ENCODE assay signal across 24 cellular contexts in genomic region chr22:36971726-36972125, GRCh38. TPM values are rescaled to one million over a fixed set of nuclear protein-coding genes. Genes with fewer than 3 reads are reported as not detected.
A peak's percentile ranks its signal among the peaks of the same experiment; 100 is the strongest.
DNase-seq lines count a peak whose midpoint lies in the region; ATAC-seq and TF ChIP-seq lines count a peak whose summit lies in the region.
"Had no signal": no experiment of that assay in that cellular context is flagged by ENCODE, and none has a peak within 500 bp of the region (broad histone marks: within the 10 kb centered on the region; RNA-seq: fewer than 3 reads in every experiment).

No MANE protein-coding gene starts in this region.

- no peak overlapping the region for H3K4me3 Mint-ChIP-seq in activated CD4-positive, alpha-beta T cell treated with anti-CD3 and anti-CD28 coated beads for 36 hours
- no peak overlapping the region for H3K4me3 Mint-ChIP-seq in CD4-positive, alpha-beta T cell
- H3K4me3 Mint-ChIP-seq: CD14-positive monocyte; CD4-positive, alpha-beta memory T cell; HFFc6 had no signal

- H3K36me3 Mint-ChIP-seq in activated CD4-positive, alpha-beta T cell treated with anti-CD3 and anti-CD28 coated beads for 36 hours (ENCODE audit: low read depth): no peaks in the 10 kb centered on the region
- no peaks in the 10 kb centered on the region for H3K36me3 Mint-ChIP-seq in CD4-positive, alpha-beta T cell (ENCODE audit: low read depth)
- H3K36me3 Mint-ChIP-seq: CD14-positive monocyte; CD4-positive, alpha-beta memory T cell had no signal

- ATAC-seq in activated CD4-positive, alpha-beta T cell treated with anti-CD3 and anti-CD28 coated beads for 36 hours: no peak
- no peak for ATAC-seq in CD4-positive, alpha-beta T cell (ENCODE audit: poor library complexity)
- ATAC-seq: A549 had no signal

- peak; percentile 16 for DNase-seq in mesenteric fat pad (ENCODE audit: low spot score)
- peak; percentile 26 for DNase-seq in posterior vena cava (ENCODE audit: low spot score)
- DNase-seq in sigmoid colon: no peak
- no peak for DNase-seq in KBM-7
- no peak for DNase-seq in NCI-H2107 treated with DMSO at 0.1 percent for 48 hours (lab: John Stamatoyannopoulos, UW; ENCODE audit: unreplicated experiment)
- DNase-seq in activated CD4-positive, alpha-beta T cell treated with anti-CD3 and anti-CD28 coated beads for 36 hours: no peak
- no peak for DNase-seq in CD4-positive, alpha-beta T cell
- DNase-seq: 8988T; ACHN; AML-193; BE2C; Calu3; CD4-positive, alpha-beta memory T cell; COR-L47; DMS53; DMS79 treated with DMSO at 0.1 percent for 48 hours; GOT3; HFFc6 had no signal

- CTCF ChIA-PET in activated CD4-positive, alpha-beta T cell treated with anti-CD3 and anti-CD28 coated beads for 36 hours (lab: Charles Lee): interaction anchor here (0.6 to 1.4 kb wide), 3 partner anchors 115 to 485 kb away, joined by 3 to 5 read pairs (median 5); no protein-coding TSS in a partner anchor
- CTCF ChIA-PET in CD4-positive, alpha-beta T cell (lab: Charles Lee): no interaction called here

- 37 to 67% methylated on average over 9 of the region's 9 CpGs for WGBS in sigmoid colon, 2 donors

- no peak overlapping the region for H3K4me3 ChIP-seq in sigmoid colon
- H3K4me3 ChIP-seq: A549; BLaER1 treated with 17β-estradiol and CSF1 and Interleukin-3, amounts not matched to agents 10 nM and 100 nM; HAP-1 had no signal

- H3K27me3 ChIP-seq in sigmoid colon: no peaks in the 10 kb centered on the region
- H3K27me3 ChIP-seq in CD4-positive, alpha-beta T cell (ENCODE audit: control insufficient read depth, insufficient read depth, low read length): no peaks in the 10 kb centered on the region
- H3K27me3 ChIP-seq: BLaER1 treated with 17β-estradiol and CSF1 and Interleukin-3, amounts not matched to agents 10 nM and 100 nM had no signal

- TF ChIP-seq POLR2A in sigmoid colon (IDR thresholded peaks at IDR 0.05): no peak

- no peaks in the 10 kb centered on the region for H3K9me3 ChIP-seq in sigmoid colon
- no peaks in the 10 kb centered on the region for H3K9me3 ChIP-seq in CD4-positive, alpha-beta T cell (ENCODE audit: control insufficient read depth, low read length)
- H3K9me3 ChIP-seq: A549; BE2C; BLaER1 treated with 17β-estradiol and CSF1 and Interleukin-3, amounts not matched to agents 10 nM and 100 nM; HAP-1 had no signal

- H3K36me3 ChIP-seq in sigmoid colon: no peaks in the 10 kb centered on the region
- H3K36me3 ChIP-seq: BE2C; BLaER1 treated with 17β-estradiol and CSF1 and Interleukin-3, amounts not matched to agents 10 nM and 100 nM; HAP-1 had no signal

- no peaks in the 10 kb centered on the region for H3K9me3 Mint-ChIP-seq in activated CD4-positive, alpha-beta T cell treated with anti-CD3 and anti-CD28 coated beads for 36 hours (ENCODE audit: low read depth)
- H3K9me3 Mint-ChIP-seq in CD4-positive, alpha-beta T cell: no peaks in the 10 kb centered on the region
- H3K9me3 Mint-ChIP-seq: CD4-positive, alpha-beta memory T cell; HFFc6 had no signal

- H3K4me1 Mint-ChIP-seq in activated CD4-positive, alpha-beta T cell treated with anti-CD3 and anti-CD28 coated beads for 36 hours: no peaks in the 10 kb centered on the region
- no peaks in the 10 kb centered on the region for H3K4me1 Mint-ChIP-seq in CD4-positive, alpha-beta T cell (ENCODE audit: low read depth)
- H3K4me1 Mint-ChIP-seq: CD4-positive, alpha-beta memory T cell had no signal

- no peak for TF ChIP-seq EP300 in sigmoid colon (IDR thresholded peaks at IDR 0.05)

- POLR2A ChIA-PET in activated CD4-positive, alpha-beta T cell treated with anti-CD3 and anti-CD28 coated beads for 36 hours (lab: Charles Lee): interaction anchor here (0.6 kb wide), 1 partner anchor 466 kb away, joined by 6 read pairs; no protein-coding TSS in a partner anchor
- POLR2A ChIA-PET in CD4-positive, alpha-beta T cell (lab: Charles Lee): no interaction called here

- no peak for TF ChIP-seq CTCF in VCaP (conservative IDR thresholded peaks at IDR 0.05)
- no peak for TF ChIP-seq CTCF in sigmoid colon (IDR thresholded peaks at IDR 0.05)
- no peak for TF ChIP-seq CTCF in CD4-positive, alpha-beta T cell (IDR thresholded peaks at IDR 0.05)

- peak overlapping the region; percentile 57 for H3K27ac ChIP-seq in VCaP
- H3K27ac ChIP-seq in sigmoid colon: peak overlapping the region in 3 of 4 donors; percentile 73 to 78 (median 76)
- no peak overlapping the region for H3K27ac ChIP-seq in CD4-positive, alpha-beta T cell (ENCODE audit: low read depth, low read length)
- H3K27ac ChIP-seq: A549; BLaER1 treated with 17β-estradiol and CSF1 and Interleukin-3, amounts not matched to agents 10 nM and 100 nM had no signal

- H3K27me3 Mint-ChIP-seq in activated CD4-positive, alpha-beta T cell treated with anti-CD3 and anti-CD28 coated beads for 36 hours: no peaks in the 10 kb centered on the region
- H3K27me3 Mint-ChIP-seq in CD4-positive, alpha-beta T cell: no peaks in the 10 kb centered on the region

- no peak overlapping the region for H3K27ac Mint-ChIP-seq in activated CD4-positive, alpha-beta T cell treated with anti-CD3 and anti-CD28 coated beads for 36 hours
- no peak overlapping the region for H3K27ac Mint-ChIP-seq in CD4-positive, alpha-beta T cell
- H3K27ac Mint-ChIP-seq: CD14-positive monocyte, HFFc6 had no signal

- intact Hi-C loops in posterior vena cava (cut with DNase I): no loop called here
- intact Hi-C loops in sigmoid colon (cut with DNase I): loop anchor here (10.0 kb wide), 1 partner anchor 427 kb away; no protein-coding TSS in a partner anchor
- intact Hi-C loops in activated CD4-positive, alpha-beta T cell treated with anti-CD3 and anti-CD28 coated beads for 36 hours (cut with DNase I, micrococcal nuclease): no loop called here
- intact Hi-C loops in CD4-positive, alpha-beta T cell (cut with DNase I, micrococcal nuclease): no loop called here

- peaks cover 0 to 29% (median 15%) of the 10 kb centered on the region in 4 donors for H3K4me1 ChIP-seq in sigmoid colon
- H3K4me1 ChIP-seq: A549, BE2C, HAP-1 had no signal

- in situ Hi-C loops in KBM-7 (cut with MboI; ENCODE audit: low pct_unique_long_range_greater_than_20kb, low sequenced_read_pairs): no loop called here

RNA-seq across cellular contexts. Expression of gene TST, which starts 47.5 kb away (rescaled TPM):
- total RNA-seq in mesenteric fat pad (58.5 TPM), posterior vena cava (1 to 10 TPM; 8.9 to 9.3 TPM), sigmoid colon (10 to 100 TPM; 29.1 to 31.4 (median 30.3) TPM)
- 1,000 to 10,000 TPM in 1 of 3 donors, 100 to 1,000 TPM in 2; 390 to 1,038 (median 663) TPM for polyA plus RNA-seq in sigmoid colon
- 1 to 10 TPM; 1.8 to 2.1 TPM for total RNA-seq in activated CD4-positive, alpha-beta T cell treated with anti-CD3 and anti-CD28 coated beads for 36 hours
- total RNA-seq in CD4-positive, alpha-beta T cell: not detected

RNA-seq across cellular contexts. Expression of gene MPST, which starts 47.8 kb away (rescaled TPM):
- total RNA-seq in mesenteric fat pad: 63.8 TPM
- 10 to 100 TPM; 19.7 to 21.0 TPM for total RNA-seq in posterior vena cava
- total RNA-seq in sigmoid colon: 100 to 1,000 TPM in 3 of 4 donors, 10 to 100 TPM in 1; 94.2 to 143 (median 111) TPM
- polyA plus RNA-seq in sigmoid colon: 100 to 1,000 TPM; 241 to 340 (median 304) TPM
- total RNA-seq in activated CD4-positive, alpha-beta T cell treated with anti-CD3 and anti-CD28 coated beads for 36 hours: 10 to 100 TPM; 10.6 to 11.0 TPM
- total RNA-seq in CD4-positive, alpha-beta T cell: 1 to 10 TPM; 1.7 to 1.8 TPM

RNA-seq across cellular contexts. Expression of gene CSF2RB, which starts 58.3 kb away (rescaled TPM):
- total RNA-seq in mesenteric fat pad (13.3 TPM), posterior vena cava (10 to 100 TPM in 1 of 2 donors, 1 to 10 TPM in 1; 7.7 to 10.5 TPM), sigmoid colon (1 to 10 TPM; 3.0 to 5.0 (median 3.9) TPM)
- polyA plus RNA-seq in sigmoid colon: 10 to 100 TPM in 1 of 3 donors, 1 to 10 TPM in 1, under 1 TPM in 1; 0.60 to 11.4 (median 3.7) TPM
- total RNA-seq in activated CD4-positive, alpha-beta T cell treated with anti-CD3 and anti-CD28 coated beads for 36 hours: under 1 TPM; 0.30 to 0.54 TPM
- total RNA-seq in CD4-positive, alpha-beta T cell: 1 to 10 TPM; 1.5 TPM
- total RNA-seq: Calu3, Daoy had no signal
- polyA plus RNA-seq: A549 had no signal

Comparison
In these comparisons a context has a peak if more than half of its experiments do, and no peak if none do; other contexts are left out.
1. DNase-seq: peak in mesenteric fat pad (single experiment) and posterior vena cava (single experiment); none in sigmoid colon (single experiment), KBM-7 (single experiment), NCI-H2107 treated with DMSO at 0.1 percent for 48 hours (single experiment), activated CD4-positive, alpha-beta T cell treated with anti-CD3 and anti-CD28 coated beads for 36 hours (single experiment) and CD4-positive, alpha-beta T cell (0 of 10).
2. RNA of gene MPST, which starts 47.8 kb away (total RNA-seq): 94.2 to 143 TPM in sigmoid colon, 63.8 TPM in mesenteric fat pad (single experiment), 19.7 to 21.0 TPM in posterior vena cava and 10.6 to 11.0 TPM in activated CD4-positive, alpha-beta T cell treated with anti-CD3 and anti-CD28 coated beads for 36 hours; 1.7 to 1.8 TPM in CD4-positive, alpha-beta T cell; every median in the first group is over 4 times any median in the second.